ENCODE assay signal across 8 cellular contexts in the genomic region with DNA sequence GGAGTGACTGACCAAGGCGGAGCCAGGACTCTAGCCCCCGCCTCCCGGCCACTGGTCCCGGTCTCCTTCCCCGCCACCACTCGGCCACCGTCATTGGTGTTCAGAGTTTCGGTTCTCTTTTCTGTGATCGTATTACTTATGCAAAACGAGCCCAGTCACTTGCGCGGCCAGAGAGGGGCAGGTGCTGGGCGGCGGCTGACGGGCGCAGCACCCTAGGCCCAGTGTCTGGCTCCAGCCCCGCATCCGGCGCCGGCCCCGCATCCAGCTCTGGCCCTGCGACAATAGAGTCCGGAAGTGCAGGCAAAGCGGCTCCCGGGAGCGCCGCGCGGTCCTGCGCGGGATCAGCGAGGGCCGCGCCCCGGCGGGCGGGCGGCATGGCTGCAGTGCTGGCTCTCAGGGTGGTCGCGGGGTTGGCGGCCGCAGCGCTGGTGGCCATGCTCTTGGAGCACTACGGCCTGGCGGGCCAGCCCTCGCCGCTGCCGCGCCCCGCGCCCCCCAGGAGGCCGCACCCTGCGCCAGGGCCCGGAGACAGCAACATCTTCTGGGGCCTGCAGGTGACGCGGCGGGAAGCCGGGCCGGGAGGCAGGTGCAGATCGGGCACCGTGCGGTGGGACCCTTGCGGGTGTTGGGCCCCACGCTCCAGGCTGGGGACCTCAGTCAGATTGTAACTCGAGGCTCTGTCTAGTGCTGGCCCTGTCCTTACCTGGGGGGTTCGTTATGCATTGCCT. TPM values are rescaled to one million over a fixed set of nuclear protein-coding genes. Genes with fewer than 3 reads are reported as not detected.
DNase-seq lines count a peak whose midpoint lies in the region; ATAC-seq and TF ChIP-seq lines count a peak whose summit lies in the region.

A gene (plus strand): TSS at position 158 of the 728 bp plus-strand sequence. CDS start 217 bp downstream, at position 375.

- no peaks in the 10 kb centered on the region for H3K36me3 ChIP-seq in PC-9 (ENCODE audit: low read depth)
- peaks cover 0 to 4% of the 10 kb centered on the region in 2 donors for H3K36me3 ChIP-seq in esophagus (ENCODE audit: control insufficient read depth in 2 of 2, insufficient read depth in 2 of 2, low read length in 1 of 2)
- peaks cover 15 to 22% of the 10 kb centered on the region in 2 donors for H3K36me3 ChIP-seq in mucosa of rectum (ENCODE audit: control insufficient read depth in 2 of 2, insufficient read depth in 2 of 2, low read length in 2 of 2)

- no peaks in the 10 kb centered on the region for H4K20me1 ChIP-seq in PC-9 (ENCODE audit: insufficient read depth)

- H3K27me3 Mint-ChIP-seq in activated T-cell treated with anti-CD3 and anti-CD28 coated beads, Interleukin-2, amount 50 U/mL, for 4 hours (ENCODE audit: low read depth) = no peaks in the 10 kb centered on the region

- H3K9ac ChIP-seq in mucosa of rectum (ENCODE audit: low read depth in 1 of 2, low read length in 2 of 2) = peak within 1 kb of the TSS; percentile 76 to 77

- DNase-seq in COR-L47 (lab: John Stamatoyannopoulos, UW) (peak; percentile 69), PC-9 (peak; percentile 78 to 87)
- DNase-seq in activated T-cell treated with anti-CD3 and anti-CD28 coated beads, Interleukin-2, amount 50 U/mL, for 4 hours = peak; percentile 29
- DNase-seq in stimulated activated CD8-positive, alpha-beta memory T cell treated with anti-CD3 and anti-CD28 coated beads, Interleukin-7, amount 100 ng/mL, for 48 hours (ENCODE audit: extremely low read depth in 1 of 2, low read depth in 1 of 2) = peak; percentile 43 to 56

- H3K4me1 Mint-ChIP-seq in activated T-cell treated with anti-CD3 and anti-CD28 coated beads, Interleukin-2, amount 50 U/mL, for 4 hours (ENCODE audit: low read depth) = peaks cover 21% of the 10 kb centered on the region

- H3K4me3 ChIP-seq in PC-9 (peak within 1 kb of the TSS; percentile 63), esophagus (ENCODE audit: low read depth in 1 of 2, low read length in 2 of 2) (peak within 1 kb of the TSS; percentile 93 to 96), mucosa of rectum (ENCODE audit: low read length in 2 of 2) (peak within 1 kb of the TSS; percentile 82 to 86)

- TF ChIP-seq CTCF in PC-9 (conservative IDR thresholded peaks at IDR 0.05) = no peak

- POLR2A ChIA-PET in PC-9 (lab: Charles Lee; ENCODE audit: unreplicated experiment) = interaction anchor here (0.5 kb wide), 1 partner anchor 103 kb away, joined by 5 read pairs; no protein-coding TSS in a partner anchor

- H3K9me3 Mint-ChIP-seq in activated T-cell treated with anti-CD3 and anti-CD28 coated beads, Interleukin-2, amount 50 U/mL, for 4 hours = peaks cover 3% of the 10 kb centered on the region

- peaks cover 7% of the 10 kb centered on the region; the same call in 1 of the 2 replicates for H3F3A ChIP-seq in PC-9 (ENCODE audit: insufficient read depth, low read depth)

- H3K4me3 Mint-ChIP-seq in activated T-cell treated with anti-CD3 and anti-CD28 coated beads, Interleukin-2, amount 50 U/mL, for 4 hours = peak within 1 kb of the TSS; percentile 89

- H3K9me2 ChIP-seq in PC-9 (ENCODE audit: insufficient read depth) = no peaks in the 10 kb centered on the region

- CTCF ChIA-PET in PC-9 (lab: Charles Lee) = no interaction called here

- ATAC-seq in GM19455 (IDR thresholded peaks at IDR 0.05; ENCODE audit: unreplicated experiment) (peak; percentile 91), HG03575 (IDR thresholded peaks at IDR 0.05; ENCODE audit: extremely low read depth, insufficient number of reproducible peaks, low FRiP score, unreplicated experiment) (peak; percentile 75)
- peak; percentile 82 to 85 for ATAC-seq in activated T-cell treated with anti-CD3 and anti-CD28 coated beads, Interleukin-2, amount 50 U/mL, for 4 hours

- peaks cover 8% of the 10 kb centered on the region for H3K36me3 Mint-ChIP-seq in activated T-cell treated with anti-CD3 and anti-CD28 coated beads, Interleukin-2, amount 50 U/mL, for 4 hours (ENCODE audit: insufficient read depth)

- intact Hi-C loops in PC-9 (cut with micrococcal nuclease; ENCODE audit: unreplicated experiment) = no loop called here

- no TSS peak for BruUV-seq in PC-9 (replicated peaks; lab: Mats Ljungman, UMichigan)

- H3K27ac ChIP-seq in PC-9 (peak within 1 kb of the TSS; percentile 63), esophagus (ENCODE audit: low read depth in 2 of 2, low read length in 1 of 2) (peak within 1 kb of the TSS; percentile 84 to 96), mucosa of rectum (ENCODE audit: low read depth in 2 of 2, low read length in 2 of 2) (peak within 1 kb of the TSS; percentile 86 to 88)

- peaks cover 16% of the 10 kb centered on the region for H3K4me1 ChIP-seq in PC-9 (replicated peaks; ENCODE audit: insufficient read depth)
- H3K4me1 ChIP-seq in esophagus (ENCODE audit: control insufficient read depth in 2 of 2, insufficient read depth in 2 of 2, low read length in 1 of 2) = no peaks in the 10 kb centered on the region
- peaks cover 5 to 6% of the 10 kb centered on the region in 2 donors for H3K4me1 ChIP-seq in mucosa of rectum (ENCODE audit: control insufficient read depth in 2 of 2, insufficient read depth in 2 of 2, low read length in 2 of 2)

- H3K27me3 ChIP-seq in PC-9 (ENCODE audit: insufficient read depth, low read depth) (no peaks in the 10 kb centered on the region), esophagus (ENCODE audit: control insufficient read depth in 1 of 2, insufficient read depth in 2 of 2, low read length in 2 of 2) (no peaks in the 10 kb centered on the region), mucosa of rectum (ENCODE audit: control insufficient read depth in 2 of 2, insufficient read depth in 2 of 2, low read length in 2 of 2) (no peaks in the 10 kb centered on the region)

- H3K4me2 ChIP-seq in PC-9 = peak within 1 kb of the TSS; percentile 84

- H3K9me3 ChIP-seq in PC-9 (ENCODE audit: insufficient read depth, low read depth) (no peaks in the 10 kb centered on the region), esophagus (ENCODE audit: control insufficient read depth in 2 of 2, insufficient read depth in 1 of 2, low read depth in 1 of 2, low read length in 1 of 2) (no peaks in the 10 kb centered on the region), mucosa of rectum (ENCODE audit: control insufficient read depth in 2 of 2, low read length in 2 of 2) (no peaks in the 10 kb centered on the region)

- H3K79me2 ChIP-seq in PC-9 (ENCODE audit: low read depth) = no peaks in the 10 kb centered on the region

- 0 to 1% methylated on average over 44 to 66 of the region's 66 CpGs for WGBS in esophagus, 2 donors

- peak within 1 kb of the TSS; percentile 88 for H2AFZ ChIP-seq in PC-9

RNA-seq across cellular contexts. Expression of the gene that starts here (rescaled TPM):
- 12.5 and 17.5 TPM in 2 replicates for total RNA-seq in PC-9 (2021)
- 10 to 100 TPM in 1 of 3 donors, 1 to 10 TPM in 2; 7.9 to 10.5 (median 9.4) TPM for total RNA-seq in activated T-cell treated with anti-CD3 and anti-CD28 coated beads, Interleukin-2, amount 50 U/mL, for 4 hours
- 10 to 100 TPM in 1 of 2 donors, 1 to 10 TPM in 1; 7.6 to 12.8 TPM for polyA plus RNA-seq in esophagus

Comparison
In these comparisons a context has a peak if more than half of its experiments do, and no peak if none do; other contexts are left out.
1. Peak in every context shown above with its lines: DNase-seq, ATAC-seq, H3K4me3 ChIP-seq and H3K27ac ChIP-seq.
2. DNase-seq: peak in every context shown above with its lines; median percentile 82 in PC-9; 69 in COR-L47; 50 in stimulated activated CD8-positive, alpha-beta memory T cell treated with anti-CD3 and anti-CD28 coated beads, Interleukin-7, amount 100 ng/mL, for 48 hours; 29 in activated T-cell treated with anti-CD3 and anti-CD28 coated beads, Interleukin-2, amount 50 U/mL, for 4 hours.